ENCODE assay signal across 2 cellular contexts in genomic region chr10:21511931-21512330, GRCh38.
TF ChIP-seq lines count a peak whose summit lies in the region.

No MANE protein-coding gene starts in this region.

TF ChIP-seq in HEK293, 187 proteins besides CTCF, POLR2A, EP300 and RAD21:
- TF ChIP-seq ZNF660 (tag by site-specific recombination; IDR thresholded peaks at IDR 0.05) (peak; percentile 49; the same call in 1 of the 2 replicates), ZNF830 (tag by site-specific recombination; IDR thresholded peaks at IDR 0.05; ENCODE audit: low read depth) (no peak), ZNF449 (tag by site-specific recombination; IDR thresholded peaks at IDR 0.05) (peak; percentile 37; the same call in 1 of the 2 replicates)
TF ChIP-seq in HEK293: peak in this region for 2.

TF ChIP-seq in K562, 482 proteins besides CTCF, POLR2A, EP300 and RAD21:
- TF ChIP-seq CHD1 (IDR thresholded peaks at IDR 0.05; ENCODE audit: low read length) (no peak), REST (CRISPR knock-in tag; IDR thresholded peaks at IDR 0.05; ENCODE audit: low read depth) (no peak), DPF2 (IDR thresholded peaks at IDR 0.05) (no peak), ZNF830 (CRISPR knock-in tag; IDR thresholded peaks at IDR 0.05) (no peak), CXXC5 (CRISPR knock-in tag; IDR thresholded peaks at IDR 0.05) (no peak), ZNF511 (CRISPR knock-in tag; IDR thresholded peaks at IDR 0.05) (no peak), IRF9 (tag; IDR thresholded peaks at IDR 0.05) (no peak), ELK1 (CRISPR knock-in tag; IDR thresholded peaks at IDR 0.05) (no peak), ZEB2 (IDR thresholded peaks at IDR 0.05) (no peak), NFIC (IDR thresholded peaks at IDR 0.05) (no peak), ZNF134 (CRISPR knock-in tag; conservative IDR thresholded peaks at IDR 0.05) (no peak), TAF1 (IDR thresholded peaks at IDR 0.05; ENCODE audit: control insufficient read depth, extremely low read depth, insufficient read depth, low read length, severe bottlenecking) (no peak), ETV5 (CRISPR knock-in tag; IDR thresholded peaks at IDR 0.05; ENCODE audit: low read depth) (no peak), BCOR (IDR thresholded peaks at IDR 0.05) (no peak), ZNF232 (CRISPR knock-in tag; IDR thresholded peaks at IDR 0.05) (no peak), SMARCA5 (IDR thresholded peaks at IDR 0.05) (no peak), ZNF324 (CRISPR knock-in tag; IDR thresholded peaks at IDR 0.05) (no peak)
